In genomic region chr14:96126339-96126770, GRCh38 we compare ENCODE assay signal across 1 cellular context.
TF ChIP-seq lines count a peak whose summit lies in the region.

No MANE protein-coding gene starts in this region.

TF ChIP-seq in IMR-90, 13 proteins besides CTCF, POLR2A, EP300 and RAD21 (continued from another document):
- no peak for TF ChIP-seq FOS (IDR thresholded peaks at IDR 0.05; ENCODE audit: low read depth, low read length)
- TF ChIP-seq SMC3 (IDR thresholded peaks at IDR 0.05; ENCODE audit: low read depth, low read length), result no peak
